In genomic region chr11:111699579-111700156, GRCh38 we compare ENCODE assay signal across 19 cellular contexts.
"Had no signal": no experiment of that assay in that cellular context is flagged by ENCODE, and none has a peak within 500 bp of the region (broad histone marks: within the 10 kb centered on the region; RNA-seq: fewer than 3 reads in every experiment).

No MANE protein-coding gene starts in this region.

- DNase-seq: activated CD4-positive, alpha-beta T cell treated with anti-CD3 and anti-CD28 coated beads, Interleukin-2, amount 50 U/mL, for 48 hours; activated CD8-positive, alpha-beta memory T cell treated with anti-CD3 and anti-CD28 coated beads, Interleukin-2, amount 50 U/mL, for 4 hours; activated gamma-delta T cell treated with Interleukin-2 at 50 U/mL for 16 hours; activated naive CD4-positive, alpha-beta T cell treated with anti-CD3 and anti-CD28 coated beads, Interleukin-2, amount 50 U/mL, for 16 hours; activated T-cell treated with anti-CD3 and anti-CD28 coated beads, Interleukin-2, amount 50 U/mL, for 4 hours; amniotic stem cell; caudate nucleus; cortex of kidney; effector memory CD8-positive, alpha-beta T cell; left ventricle myocardium inferior; mucosa of descending colon; right cardiac atrium; stimulated activated CD4-positive, alpha-beta T cell treated with anti-CD3 and anti-CD28 coated beads, Interleukin-4, amount 100 ng/mL, for 1 hour; stimulated activated naive CD8-positive, alpha-beta T cell treated with anti-CD3 and anti-CD28 coated beads, Interleukin-15, amount 100 ng/mL, for 72 hours; T-helper 9 cell; WERI-Rb-1 had no signal

- H3K27ac ChIP-seq: left ventricle myocardium inferior, tibial nerve, WERI-Rb-1 had no signal

- FAIRE-seq: astrocyte, islet of Langerhans had no signal

- H3K4me3 ChIP-seq: left ventricle myocardium inferior, mucosa of descending colon, tibial nerve had no signal

- ATAC-seq: effector memory CD8-positive, alpha-beta T cell; mucosa of descending colon; right cardiac atrium had no signal

- H3K9me3 ChIP-seq: left ventricle myocardium inferior, mucosa of descending colon, tibial nerve had no signal

- H3K27me3 ChIP-seq: tibial nerve had no signal
